In genomic region chr3:98039322-98040024, GRCh38 we compare ENCODE assay signal across 8 cellular contexts. TPM values are rescaled to one million over a fixed set of nuclear protein-coding genes. Genes with fewer than 3 reads are reported as not detected.
DNase-seq lines count a peak whose midpoint lies in the region; ATAC-seq and TF ChIP-seq lines count a peak whose summit lies in the region.

No MANE protein-coding gene starts in this region.

- no peak for TF ChIP-seq POLR2A in erythroblast (IDR thresholded peaks at IDR 0.05; ENCODE audit: low read length)

- no peaks in the 10 kb centered on the region for H3K27me3 ChIP-seq in OCI-LY3 (ENCODE audit: low read depth, low read length)

- H3K9me3 Mint-ChIP-seq in naive B cell: peaks cover 0 to 18% (median 10%) of the 10 kb centered on the region in 7 donors
- peaks cover 4% of the 10 kb centered on the region for H3K9me3 Mint-ChIP-seq in stimulated activated effector memory CD8-positive, alpha-beta T cell treated with anti-CD3 and anti-CD28 coated beads, Interleukin-12 subunit alpha, Interleukin-12 subunit beta, amount 100 ng/mL, for 72 hours

- ATAC-seq in GM21576 (IDR thresholded peaks at IDR 0.05; ENCODE audit: unreplicated experiment) (peak; percentile 97), naive B cell (ENCODE audit: low read depth in 2 of 2) (peak; percentile 92)
- peak; percentile 93 for ATAC-seq in stimulated activated effector memory CD8-positive, alpha-beta T cell treated with anti-CD3 and anti-CD28 coated beads, Interleukin-12 subunit alpha, Interleukin-12 subunit beta, amount 100 ng/mL, for 72 hours

- no peaks in the 10 kb centered on the region for H3K79me2 ChIP-seq in OCI-LY3 (ENCODE audit: low read length)

- peak overlapping the region; percentile 29; the same call in 1 of the 2 replicates for H3K27ac ChIP-seq in OCI-LY3 (ENCODE audit: low read length)

- peak; percentile 90 for DNase-seq in DMS53 (lab: John Stamatoyannopoulos, UW)
- DNase-seq in HuH-7.5 (ENCODE audit: low spot score): peak; percentile 16
- DNase-seq in activated T-cell treated with anti-CD3 and anti-CD28 coated beads for 24 hours (ENCODE audit: low read depth): peak; percentile 69
- peak; percentile 81 to 83 for DNase-seq in erythroblast (lab: John Stamatoyannopoulos, UW)
- peak; percentile 76 for DNase-seq in naive B cell
- DNase-seq in stimulated activated effector memory CD8-positive, alpha-beta T cell treated with anti-CD3 and anti-CD28 coated beads, Interleukin-12 subunit alpha, Interleukin-12 subunit beta, amount 100 ng/mL, for 72 hours (ENCODE audit: low spot score in 2 of 2): peak; percentile 60 to 89

- no peaks in the 10 kb centered on the region for H3K36me3 Mint-ChIP-seq in naive B cell
- no peaks in the 10 kb centered on the region for H3K36me3 Mint-ChIP-seq in stimulated activated effector memory CD8-positive, alpha-beta T cell treated with anti-CD3 and anti-CD28 coated beads, Interleukin-12 subunit alpha, Interleukin-12 subunit beta, amount 100 ng/mL, for 72 hours

- H2AFZ ChIP-seq in OCI-LY3 (ENCODE audit: low read depth, low read length): peak overlapping the region; percentile 99

- no peaks in the 10 kb centered on the region for H3K36me3 ChIP-seq in OCI-LY3 (replicated peaks; ENCODE audit: low read depth, low read length)

- peaks cover 0 to 7% (median 4%) of the 10 kb centered on the region in 3 donors for H3K4me1 Mint-ChIP-seq in naive B cell
- peaks cover 17% of the 10 kb centered on the region for H3K4me1 Mint-ChIP-seq in stimulated activated effector memory CD8-positive, alpha-beta T cell treated with anti-CD3 and anti-CD28 coated beads, Interleukin-12 subunit alpha, Interleukin-12 subunit beta, amount 100 ng/mL, for 72 hours

- peak overlapping the region; percentile 83 for H3K4me3 ChIP-seq in OCI-LY3 (ENCODE audit: low read length)

- peak overlapping the region in 5 of 6 donors; percentile 1 to 55 (median 47) for H3K27ac Mint-ChIP-seq in naive B cell
- H3K27ac Mint-ChIP-seq in stimulated activated effector memory CD8-positive, alpha-beta T cell treated with anti-CD3 and anti-CD28 coated beads, Interleukin-12 subunit alpha, Interleukin-12 subunit beta, amount 100 ng/mL, for 72 hours: peak overlapping the region; percentile 88

- H4K20me1 ChIP-seq in OCI-LY3 (ENCODE audit: insufficient read depth, low read length): no peaks in the 10 kb centered on the region

- H3K9me3 ChIP-seq in OCI-LY3 (ENCODE audit: insufficient read depth, low read length): peaks cover 5% of the 10 kb centered on the region; the same call in 1 of the 2 replicates

- peaks cover 20 to 30% (median 20%) of the 10 kb centered on the region in 3 donors for H3K27me3 Mint-ChIP-seq in naive B cell

- H3K9ac ChIP-seq in OCI-LY3 (ENCODE audit: low read length): peak overlapping the region; percentile 58

- peak; percentile 88 for TF ChIP-seq CTCF in OCI-LY3 (IDR thresholded peaks at IDR 0.05; ENCODE audit: low read depth, low read length)

- peak overlapping the region; percentile 2 to 90 (median 80) for H3K4me3 Mint-ChIP-seq in naive B cell
- H3K4me3 Mint-ChIP-seq in stimulated activated effector memory CD8-positive, alpha-beta T cell treated with anti-CD3 and anti-CD28 coated beads, Interleukin-12 subunit alpha, Interleukin-12 subunit beta, amount 100 ng/mL, for 72 hours: peak overlapping the region; percentile 67

- peaks cover 17% of the 10 kb centered on the region for H3K4me1 ChIP-seq in OCI-LY3 (ENCODE audit: low read length)

- H3K4me2 ChIP-seq in OCI-LY3 (ENCODE audit: low read length): peak overlapping the region; percentile 89

RNA-seq across cellular contexts. Expression of gene GABRR3, which starts 4.4 kb away (rescaled TPM):
- not detected for polyA plus RNA-seq in naive B cell (ENCODE audit: low read depth in 6 of 6)

RNA-seq across cellular contexts. Expression of gene OR5AC2, which starts 47.5 kb away (rescaled TPM):
- not detected for polyA plus RNA-seq in naive B cell (ENCODE audit: low read depth in 6 of 6)

Comparison
In these comparisons a context has a peak if more than half of its experiments do, and no peak if none do; other contexts are left out.
1. Peak in every context shown above with its lines: DNase-seq, ATAC-seq, H3K4me3 ChIP-seq and H3K27ac ChIP-seq.
2. DNase-seq: peak in every context shown above with its lines; median percentile 90 in DMS53; 82 in erythroblast; 76 in naive B cell; 74 in stimulated activated effector memory CD8-positive, alpha-beta T cell treated with anti-CD3 and anti-CD28 coated beads, Interleukin-12 subunit alpha, Interleukin-12 subunit beta, amount 100 ng/mL, for 72 hours; 69 in activated T-cell treated with anti-CD3 and anti-CD28 coated beads for 24 hours; 16 in HuH-7.5.